ENCODE assay signal across 8 cellular contexts in the genomic region with DNA sequence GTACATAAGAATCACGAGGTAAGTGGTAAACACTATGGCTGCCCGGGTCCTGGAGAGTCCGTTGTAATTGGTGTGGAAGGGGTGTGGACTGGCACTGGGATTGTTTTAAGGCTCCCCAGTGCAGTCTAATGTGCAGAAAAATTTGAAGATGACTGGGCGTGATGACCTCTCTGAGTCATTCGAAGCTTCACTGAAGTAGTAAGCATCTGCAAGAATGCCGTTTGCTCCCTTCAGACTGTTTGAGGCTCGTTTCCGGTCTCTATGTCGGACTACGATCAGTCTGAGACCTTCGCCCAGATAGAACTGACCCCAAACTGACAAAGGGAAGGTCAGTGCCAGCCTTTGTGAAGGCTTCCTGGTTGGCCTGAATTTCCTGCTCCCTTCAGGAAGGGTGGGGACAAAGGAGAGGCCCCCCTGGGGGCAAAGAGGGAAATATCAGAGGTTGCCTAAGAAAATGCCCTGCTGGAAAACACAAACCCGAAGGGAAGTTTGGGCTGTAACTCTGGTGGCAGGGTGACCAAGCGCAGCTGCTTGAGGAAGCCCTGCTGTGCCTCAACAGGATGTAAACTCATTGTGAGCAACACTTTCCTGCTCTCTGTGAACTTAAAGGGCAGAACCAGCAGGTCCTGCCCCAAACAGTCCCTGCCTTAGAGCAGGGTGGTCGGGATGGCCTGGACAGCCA. TPM values are rescaled to one million over a fixed set of nuclear protein-coding genes. Genes with fewer than 3 reads are reported as not detected.
DNase-seq lines count a peak whose midpoint lies in the region; ATAC-seq, FAIRE-seq and TF ChIP-seq lines count a peak whose summit lies in the region.

No MANE protein-coding gene starts in this region.

- H3K27ac ChIP-seq in CD4-positive, alpha-beta T cell (ENCODE audit: low read depth, low read length): no peak overlapping the region
- no peak overlapping the region for H3K27ac ChIP-seq in H1 (ENCODE audit: low read depth, low read length)

- H3K56ac ChIP-seq in H1 (replicated peaks; ENCODE audit: insufficient read length, low read depth, low read length): no peak overlapping the region

- intact Hi-C loops in CD4-positive, alpha-beta T cell (cut with DNase I, micrococcal nuclease): loop anchor here in 1 of 2 experiments (5.0 kb wide), 1 partner anchor 1391 kb away; no protein-coding TSS in a partner anchor

- no peaks in the 10 kb centered on the region for H3K36me3 ChIP-seq in H1 (ENCODE audit: control insufficient read depth in 2 of 4, insufficient read depth in 4 of 4, low read length in 3 of 4)

- H2BK5ac ChIP-seq in H1 (ENCODE audit: low read depth, low read length): peak overlapping the region; percentile 4; the same call in 1 of the 2 replicates

- FAIRE-seq in H1 (lab: Jason Lieb, UNC) (no peak), D721Med (lab: Jason Lieb, UNC) (no peak)

- no peak overlapping the region for H4K91ac ChIP-seq in H1 (replicated peaks; ENCODE audit: insufficient read length, low read length)

- no peak overlapping the region for H4K5ac ChIP-seq in H1 (ENCODE audit: insufficient read length, low read depth, low read length)

- H3K4me3 Mint-ChIP-seq in CD4-positive, alpha-beta T cell: peak overlapping the region; percentile 5

- H3K27me3 ChIP-seq in CD4-positive, alpha-beta T cell (ENCODE audit: control insufficient read depth, insufficient read depth, low read length): no peaks in the 10 kb centered on the region
- no peaks in the 10 kb centered on the region for H3K27me3 ChIP-seq in H1 (replicated peaks in 1 of 4; ENCODE audit: control insufficient read depth in 3 of 4, extremely low read depth in 1 of 4, insufficient read depth in 3 of 4, low read length in 3 of 4)

- H3K79me1 ChIP-seq in H1 (ENCODE audit: low read depth, low read length): no peaks in the 10 kb centered on the region

- no peaks in the 10 kb centered on the region for H3K27me3 Mint-ChIP-seq in CD4-positive, alpha-beta T cell

- peak; percentile 57 for ATAC-seq in CD4-positive, alpha-beta T cell (ENCODE audit: poor library complexity)
- ATAC-seq in SK-N-SH treated with all-trans-retinoic acid at 6 μM for 48 hours: peak; percentile 76
- peak; percentile 32 for ATAC-seq in omental fat pad (ENCODE audit: low FRiP score)
- ATAC-seq in GM21367 (IDR thresholded peaks at IDR 0.05; ENCODE audit: unreplicated experiment): no peak

- H3K23me2 ChIP-seq in H1 (ENCODE audit: low read depth, low read length): no peaks in the 10 kb centered on the region

- TF ChIP-seq POLR2A in H1 (IDR thresholded peaks at IDR 0.05; ENCODE audit: control extremely low read depth in 1 of 2, low read depth in 2 of 2, low read length in 2 of 2): no peak

- peak overlapping the region; percentile 26; the same call in 1 of the 2 replicates for H3K18ac ChIP-seq in H1 (ENCODE audit: extremely low read depth, low read length)

- H2BK12ac ChIP-seq in H1 (ENCODE audit: low read depth, low read length): peak overlapping the region; percentile 2; the same call in 1 of the 2 replicates

- H4K8ac ChIP-seq in H1 (ENCODE audit: extremely low read depth, insufficient read depth, low read length): no peak overlapping the region; the same call in 1 of the 2 replicates

- TF ChIP-seq EP300 in H1 (IDR thresholded peaks at IDR 0.05; ENCODE audit: borderline replicate concordance in 1 of 2, low read depth in 2 of 2, low read length in 2 of 2): no peak

- H2BK120ac ChIP-seq in H1 (replicated peaks; ENCODE audit: low read depth, low read length): no peak overlapping the region

- H3K9ac ChIP-seq in H1 (replicated peaks in 1 of 4; ENCODE audit: extremely low read depth in 1 of 4, low read depth in 3 of 4, low read length in 3 of 4): no peak overlapping the region

- H3K23ac ChIP-seq in H1 (ENCODE audit: insufficient read length): no peak overlapping the region

- peaks cover 13 to 40% (median 22%) of the 10 kb centered on the region in 4 experiments for H3K4me1 ChIP-seq in H1 (replicated peaks in 1 of 4; ENCODE audit: control insufficient read depth in 3 of 4, insufficient read depth in 4 of 4, low read length in 3 of 4)

- TF ChIP-seq CTCF in CD4-positive, alpha-beta T cell (IDR thresholded peaks at IDR 0.05): no peak
- TF ChIP-seq CTCF in H1 (IDR thresholded peaks at IDR 0.05; ENCODE audit: control extremely low read depth in 1 of 3, insufficient read depth in 1 of 3, low read depth in 1 of 3, low read length in 3 of 3) (no peak), omental fat pad (IDR thresholded peaks at IDR 0.05) (no peak), D721Med (IDR thresholded peaks at IDR 0.05; ENCODE audit: insufficient read depth, missing control alignments) (no peak)

- H3K14ac ChIP-seq in H1 (ENCODE audit: insufficient read length): no peak overlapping the region

- H3K4me2 ChIP-seq in H1 (ENCODE audit: insufficient read depth in 1 of 2, low read depth in 2 of 2, low read length in 2 of 2): no peak overlapping the region

- no peak overlapping the region for H2AFZ ChIP-seq in H1 (ENCODE audit: low read length)

- peak overlapping the region; percentile 35; the same call in 1 of the 2 replicates for H2BK20ac ChIP-seq in H1 (ENCODE audit: low read length)

- POLR2A ChIA-PET in CD4-positive, alpha-beta T cell (lab: Charles Lee): interaction anchor here (1.5 to 1.6 kb wide), 2 partner anchors 10 to 11 kb away, joined by 3 read pairs; no protein-coding TSS in a partner anchor
- POLR2A ChIA-PET in H1 (lab: Charles Lee; ENCODE audit: partially characterized antibody): interaction anchor here (1.2 kb wide), 1 partner anchor 13 kb away, joined by 3 read pairs; no protein-coding TSS in a partner anchor

- no peak overlapping the region for H3K4me3 ChIP-seq in H1 (ENCODE audit: extremely low read depth in 1 of 4, insufficient read depth in 2 of 4, low read depth in 3 of 4, low read length in 4 of 4)

- no peak overlapping the region for H2BK15ac ChIP-seq in H1 (ENCODE audit: low read length)

- no peaks in the 10 kb centered on the region for H3K79me2 ChIP-seq in H1 (ENCODE audit: control insufficient read depth in 1 of 2, insufficient read depth in 2 of 2, low read length in 2 of 2)

- no peaks in the 10 kb centered on the region for H3K9me3 ChIP-seq in CD4-positive, alpha-beta T cell (ENCODE audit: control insufficient read depth, low read length)
- no peaks in the 10 kb centered on the region for H3K9me3 ChIP-seq in H1 (ENCODE audit: insufficient read depth in 2 of 2, low read depth in 1 of 2, low read length in 1 of 2)

- H3K36me3 Mint-ChIP-seq in CD4-positive, alpha-beta T cell (ENCODE audit: low read depth): peaks cover 8% of the 10 kb centered on the region

- H3K9me3 Mint-ChIP-seq in CD4-positive, alpha-beta T cell: no peaks in the 10 kb centered on the region

- CTCF ChIA-PET in CD4-positive, alpha-beta T cell (lab: Charles Lee): no interaction called here
- CTCF ChIA-PET in H1 (lab: Charles Lee; ENCODE audit: partially characterized antibody): interaction anchor here (0.8 to 1.1 kb wide), 2 partner anchors 28 to 176 kb away, joined by 3 read pairs; no protein-coding TSS in a partner anchor

- H2AK5ac ChIP-seq in H1 (ENCODE audit: low read depth, low read length): no peak overlapping the region

- no peak for DNase-seq in CD4-positive, alpha-beta T cell
- DNase-seq in GOT3 (lab: John Stamatoyannopoulos, UW): peak; percentile 23
- no peak for DNase-seq in H1 (ENCODE audit: low read depth in 1 of 2, low spot score in 2 of 2)
- no peak for DNase-seq in omental fat pad (ENCODE audit: low spot score)
- DNase-seq in SKM-1 treated with dmso at 0.1 percent for 144 hours (lab: John Stamatoyannopoulos, UW; ENCODE audit: unreplicated experiment): no peak
- no peak for DNase-seq in D721Med (ENCODE audit: insufficient read length, low spot score)

- WGBS in H1 (ENCODE audit: extremely low coverage in 1 of 2, insufficient coverage in 1 of 2, insufficient read length in 1 of 2, insufficient replicate concordance in 2 of 2, low coverage in 1 of 2, low lambda C conversion rate in 2 of 2, missing lambda C conversion rate in 1 of 2), 2 experiments: 91% methylated on average over 14 of the region's 14 CpGs; no CpG with 5 or more reads in 1 of the 2 experiments

- H4K20me1 ChIP-seq in H1 (replicated peaks in 1 of 2; ENCODE audit: control insufficient read depth in 1 of 2, insufficient read depth in 2 of 2, low read length in 2 of 2): no peaks in the 10 kb centered on the region

- no peak overlapping the region for H3K27ac Mint-ChIP-seq in CD4-positive, alpha-beta T cell

- TF ChIP-seq RAD21 in H1 (IDR thresholded peaks at IDR 0.05 in 1 of 2, conservative IDR thresholded peaks at IDR 0.05 in 1 of 2; ENCODE audit: low read depth in 2 of 2, low read length in 2 of 2): no peak

- H3K4me1 Mint-ChIP-seq in CD4-positive, alpha-beta T cell (ENCODE audit: low read depth): peaks cover 29% of the 10 kb centered on the region

- H3K4ac ChIP-seq in H1 (replicated peaks; ENCODE audit: insufficient read length, low read depth, low read length): no peak overlapping the region

TF ChIP-seq in SK-N-SH treated with all-trans-retinoic acid at 6 μM for 48 hours, 23 proteins besides CTCF, POLR2A, EP300 and RAD21 (continues in another document):
- TF ChIP-seq RARB (CRISPR knock-in tag; IDR thresholded peaks at IDR 0.05): no peak

TF ChIP-seq in H1, 55 proteins besides CTCF, POLR2A, EP300 and RAD21 (continues in another document):
- TF ChIP-seq CEBPB (IDR thresholded peaks at IDR 0.05; ENCODE audit: low read depth, low read length): no peak

RNA-seq across cellular contexts. Expression of gene BTD, which starts 34.6 kb away (rescaled TPM):
- 10 to 100 TPM; 11.2 to 12.5 TPM for total RNA-seq in CD4-positive, alpha-beta T cell
- total RNA-seq in H1 (2021; fragmentation: NEBNext Ultra II Directional; extraction: Animal tissue kit (Norgen Biotek cat#: 25700)): 21.8 and 22.0 TPM in 2 replicates
- polyA plus RNA-seq in H1 (2011; rRNA removed): 30.1 and 36.7 TPM in 2 replicates
- 32.2 TPM for polyA plus RNA-seq in H1 (2011; cell fraction: cytosol; rRNA removed)
- polyA plus RNA-seq in H1 (2011; cell fraction: nucleus; rRNA removed): 35.5 TPM
- 24.2 to 27.6 TPM (median 26.3 TPM) in 4 replicates for polyA plus RNA-seq in H1 (2012, experiment 1 of 2)
- 14.0 TPM for polyA plus RNA-seq in H1 (2012, experiment 2 of 2)
- polyA plus RNA-seq in H1 (2013, experiment 1 of 2): 30.7 TPM
- 31.0 TPM for polyA plus RNA-seq in H1 (2013, experiment 2 of 2)
- polyA minus RNA-seq in H1 (2011; rRNA and poly(A)+ RNA removed): 49.2 and 64.0 TPM in 2 replicates
- 13.9 TPM for polyA minus RNA-seq in H1 (2011; cell fraction: cytosol; rRNA and poly(A)+ RNA removed)
- polyA minus RNA-seq in H1 (2011; cell fraction: nucleus; rRNA and poly(A)+ RNA removed): 45.7 TPM
- total RNA-seq in omental fat pad: 10 to 100 TPM; 17.0 to 49.4 (median 41.6) TPM

RNA-seq across cellular contexts. Expression of gene HACL1, which starts 34.8 kb away (rescaled TPM):
- 10 to 100 TPM; 26.6 to 33.2 TPM for total RNA-seq in CD4-positive, alpha-beta T cell
- total RNA-seq in H1 (2021; fragmentation: NEBNext Ultra II Directional; extraction: Animal tissue kit (Norgen Biotek cat#: 25700)): 45.7 and 46.0 TPM in 2 replicates
- polyA plus RNA-seq in H1 (2011; rRNA removed): 24.2 and 38.2 TPM in 2 replicates
- 46.0 TPM for polyA plus RNA-seq in H1 (2011; cell fraction: cytosol; rRNA removed)
- 43.4 TPM for polyA plus RNA-seq in H1 (2011; cell fraction: nucleus; rRNA removed)
- 44.7 to 54.3 TPM (median 49.9 TPM) in 4 replicates for polyA plus RNA-seq in H1 (2012, experiment 1 of 2)
- 4.8 TPM for polyA plus RNA-seq in H1 (2012, experiment 2 of 2)
- 27.5 TPM for polyA plus RNA-seq in H1 (2013, experiment 1 of 2)
- 27.2 TPM for polyA plus RNA-seq in H1 (2013, experiment 2 of 2)
- 90.6 and 99.2 TPM in 2 replicates for polyA minus RNA-seq in H1 (2011; rRNA and poly(A)+ RNA removed)
- 40.8 TPM for polyA minus RNA-seq in H1 (2011; cell fraction: cytosol; rRNA and poly(A)+ RNA removed)
- polyA minus RNA-seq in H1 (2011; cell fraction: nucleus; rRNA and poly(A)+ RNA removed): 83.5 TPM
- total RNA-seq in omental fat pad: 10 to 100 TPM; 19.8 to 26.4 (median 21.1) TPM
